8 cellular contexts compared by ENCODE assay signal in genomic region chr14:99604766-99605298, GRCh38. TPM values are rescaled to one million over a fixed set of nuclear protein-coding genes. Genes with fewer than 3 reads are reported as not detected.
A peak's percentile ranks its signal among the peaks of the same experiment; 100 is the strongest.
DNase-seq lines count a peak whose midpoint lies in the region; ATAC-seq, FAIRE-seq and TF ChIP-seq lines count a peak whose summit lies in the region.

No MANE protein-coding gene starts in this region.

- H3K4me1 Mint-ChIP-seq in activated naive CD4-positive, alpha-beta T cell treated with anti-CD3 and anti-CD28 coated beads, Interleukin-2, amount 50 U/mL, for 24 hours = peaks cover 23% of the 10 kb centered on the region

- no peak for TF ChIP-seq CTCF in D721Med (IDR thresholded peaks at IDR 0.05; ENCODE audit: insufficient read depth, missing control alignments)
- no peak for TF ChIP-seq CTCF in LNCaP clone FGC (IDR thresholded peaks at IDR 0.05; ENCODE audit: control insufficient read depth, extremely low read depth, insufficient read depth)
- no peak for TF ChIP-seq CTCF in right atrium auricular region (IDR thresholded peaks at IDR 0.05)
- no peak for TF ChIP-seq CTCF in gastrocnemius medialis (IDR thresholded peaks at IDR 0.05 in 4 of 5, conservative IDR thresholded peaks at IDR 0.05 in 1 of 5)

- no peak for FAIRE-seq in D721Med (lab: Jason Lieb, UNC)

- peak overlapping the region; percentile 32 for H3K27ac Mint-ChIP-seq in activated naive CD4-positive, alpha-beta T cell treated with anti-CD3 and anti-CD28 coated beads, Interleukin-2, amount 50 U/mL, for 24 hours

- H3K27ac ChIP-seq in right atrium auricular region (peak overlapping the region; percentile 83 to 89), gastrocnemius medialis (peak overlapping the region; percentile 94 to 99 (median 96))

- H3K36me3 Mint-ChIP-seq in activated naive CD4-positive, alpha-beta T cell treated with anti-CD3 and anti-CD28 coated beads, Interleukin-2, amount 50 U/mL, for 24 hours = no peaks in the 10 kb centered on the region

- in situ Hi-C loops in gastrocnemius medialis (cut with MboI; ENCODE audit: low sequenced_read_pairs in 4 of 4) = no loop called here

- H3K27me3 ChIP-seq in right atrium auricular region (no peaks in the 10 kb centered on the region), gastrocnemius medialis (no peaks in the 10 kb centered on the region)

- peak; percentile 55 for DNase-seq in D721Med (ENCODE audit: insufficient read length, low spot score)
- no peak for DNase-seq in LNCaP clone FGC (ENCODE audit: low read depth)
- no peak for DNase-seq in right atrium auricular region (ENCODE audit: low spot score)
- peak in 1 of 2 donors; percentile 23 for DNase-seq in gastrocnemius medialis
- DNase-seq in NCI-H1048 (lab: John Stamatoyannopoulos, UW) = no peak

- peak; percentile 32 for ATAC-seq in GM21528 (IDR thresholded peaks at IDR 0.05; ENCODE audit: low FRiP score, unreplicated experiment)
- peak; percentile 56 to 62 for ATAC-seq in gastrocnemius medialis
- ATAC-seq in HG03378 (IDR thresholded peaks at IDR 0.05; ENCODE audit: unreplicated experiment) = no peak

- H3K9me3 ChIP-seq in right atrium auricular region (no peaks in the 10 kb centered on the region), gastrocnemius medialis (no peaks in the 10 kb centered on the region)

- no peaks in the 10 kb centered on the region for H3K27me3 Mint-ChIP-seq in activated naive CD4-positive, alpha-beta T cell treated with anti-CD3 and anti-CD28 coated beads, Interleukin-2, amount 50 U/mL, for 24 hours

- TF ChIP-seq POLR2A in gastrocnemius medialis (IDR thresholded peaks at IDR 0.05) = peak; percentile 5 to 26

- H3K9me3 Mint-ChIP-seq in activated naive CD4-positive, alpha-beta T cell treated with anti-CD3 and anti-CD28 coated beads, Interleukin-2, amount 50 U/mL, for 24 hours = no peaks in the 10 kb centered on the region

- no peaks in the 10 kb centered on the region for H3K36me3 ChIP-seq in right atrium auricular region
- no peaks in the 10 kb centered on the region for H3K36me3 ChIP-seq in gastrocnemius medialis

- H3K4me1 ChIP-seq in right atrium auricular region (peaks cover 2 to 47% of the 10 kb centered on the region in 2 donors), gastrocnemius medialis (peaks cover 20 to 26% of the 10 kb centered on the region in 2 donors)

- intact Hi-C loops in gastrocnemius medialis (cut with DNase I; ENCODE audit: low total_unique reads) = loop anchor here (1.0 to 10.0 kb wide), 6 partner anchors 42 to 942 kb away; partner anchors contain the start of genes CCNK and CYP46A1

- H3K4me3 ChIP-seq in LNCaP clone FGC (ENCODE audit: low read depth, low read length) (peak overlapping the region; percentile 86), right atrium auricular region (peak overlapping the region; percentile 63 to 84), gastrocnemius medialis (peak overlapping the region; percentile 85 to 96 (median 90))

- peak overlapping the region; percentile 85 for H3K4me3 Mint-ChIP-seq in activated naive CD4-positive, alpha-beta T cell treated with anti-CD3 and anti-CD28 coated beads, Interleukin-2, amount 50 U/mL, for 24 hours

RNA-seq across cellular contexts. Expression of gene CCDC85C, which starts 0.8 kb away (rescaled TPM):
- total RNA-seq in right atrium auricular region (10 to 100 TPM; 17.1 to 17.7 TPM), gastrocnemius medialis (10 to 100 TPM in 3 of 4 donors, 1 to 10 TPM in 1; 7.9 to 32.8 (median 15.4) TPM)

RNA-seq across cellular contexts. Expression of gene HHIPL1, which starts 40.1 kb away (rescaled TPM):
- total RNA-seq in right atrium auricular region (1 to 10 TPM; 1.8 to 2.4 TPM), gastrocnemius medialis (under 1 TPM; 0.07 to 0.82 (median 0.14) TPM)
